In genomic region chr20:40176442-40176841, GRCh38 we compare ENCODE assay signal across 18 cellular contexts.
DNase-seq lines count a peak whose midpoint lies in the region; ATAC-seq and TF ChIP-seq lines count a peak whose summit lies in the region.
"Had no signal": no experiment of that assay in that cellular context is flagged by ENCODE, and none has a peak within 500 bp of the region (broad histone marks: within the 10 kb centered on the region; RNA-seq: fewer than 3 reads in every experiment).

No MANE protein-coding gene starts in this region.

- no peak for TF ChIP-seq CTCF in nephron progenitor cell (IDR thresholded peaks at IDR 0.05)
- TF ChIP-seq CTCF in right atrium auricular region (IDR thresholded peaks at IDR 0.05) = no peak

- WGBS in esophagus, 2 donors = 53 to 66% methylated on average over 2 of the region's 2 CpGs

- peaks cover 3% of the 10 kb centered on the region for H3K27me3 Mint-ChIP-seq in nephron progenitor cell (ENCODE audit: low read depth, poor library complexity)

- no peak overlapping the region for H3K4me3 Mint-ChIP-seq in nephron progenitor cell

- peak overlapping the region; percentile 64 for H3K27ac Mint-ChIP-seq in nephron progenitor cell

- no peaks in the 10 kb centered on the region for H3K36me3 ChIP-seq in esophagus (ENCODE audit: control insufficient read depth in 2 of 2, insufficient read depth in 2 of 2, low read length in 1 of 2)
- no peaks in the 10 kb centered on the region for H3K36me3 ChIP-seq in right atrium auricular region
- H3K36me3 ChIP-seq: SJSA1 had no signal

- peaks cover 25% of the 10 kb centered on the region for H3K4me1 Mint-ChIP-seq in nephron progenitor cell

- no peak for ATAC-seq in GM18907 (IDR thresholded peaks at IDR 0.05; ENCODE audit: unreplicated experiment)
- no peak for ATAC-seq in HG03378 (IDR thresholded peaks at IDR 0.05; ENCODE audit: unreplicated experiment)

- H3K27me3 ChIP-seq in esophagus (ENCODE audit: control insufficient read depth in 1 of 2, insufficient read depth in 2 of 2, low read length in 2 of 2) = no peaks in the 10 kb centered on the region
- no peaks in the 10 kb centered on the region for H3K27me3 ChIP-seq in right atrium auricular region
- H3K27me3 ChIP-seq: SJSA1 had no signal

- peaks cover 0 to 2% of the 10 kb centered on the region in 2 donors for H3K4me1 ChIP-seq in esophagus (ENCODE audit: control insufficient read depth in 2 of 2, insufficient read depth in 2 of 2, low read length in 1 of 2)
- no peaks in the 10 kb centered on the region for H3K4me1 ChIP-seq in right atrium auricular region
- H3K4me1 ChIP-seq: SJSA1 had no signal

- H3K36me3 Mint-ChIP-seq in nephron progenitor cell (ENCODE audit: low read depth) = no peaks in the 10 kb centered on the region

- DNase-seq in NCI-H526 (lab: John Stamatoyannopoulos, UW) = peak; percentile 16 to 24
- no peak for DNase-seq in NCI-H526 treated with DMSO at 0.1 percent for 48 hours (lab: John Stamatoyannopoulos, UW)
- DNase-seq in nephron progenitor cell = no peak
- no peak for DNase-seq in NCI-H1105 treated with DMSO at 0.1 percent for 48 hours (lab: John Stamatoyannopoulos, UW)
- no peak for DNase-seq in right atrium auricular region (ENCODE audit: low spot score)
- DNase-seq: 8988T, ACHN, Calu3, DMS79 treated with DMSO at 0.1 percent for 48 hours, GF-D8, NCI-H2029 treated with DMSO at 0.1 percent for 48 hours, NCI-H510A treated with DMSO at 0.1 percent for 48 hours, NCI-H774, Right ventricle myocardium superior had no signal

- H3K27ac ChIP-seq in esophagus (ENCODE audit: low read depth in 2 of 2, low read length in 1 of 2) (peak overlapping the region; percentile 47 to 63), right atrium auricular region (no peak overlapping the region)
- H3K27ac ChIP-seq: SJSA1 had no signal

- H3K4me3 ChIP-seq in esophagus (ENCODE audit: low read depth in 1 of 2, low read length in 2 of 2) = no peak overlapping the region
- no peak overlapping the region for H3K4me3 ChIP-seq in right atrium auricular region
- H3K4me3 ChIP-seq: SJSA1 had no signal

- H3K9me3 Mint-ChIP-seq in nephron progenitor cell = no peaks in the 10 kb centered on the region

- no peaks in the 10 kb centered on the region for H3K9me3 ChIP-seq in esophagus (ENCODE audit: control insufficient read depth in 2 of 2, insufficient read depth in 1 of 2, low read depth in 1 of 2, low read length in 1 of 2)
- H3K9me3 ChIP-seq in right atrium auricular region = no peaks in the 10 kb centered on the region
- H3K9me3 ChIP-seq: SJSA1 had no signal

Comparison
In these comparisons a context has a peak if more than half of its experiments do, and no peak if none do; other contexts are left out.
1. DNase-seq: peak in NCI-H526 (2 of 2); none in NCI-H526 treated with DMSO at 0.1 percent for 48 hours (single experiment), nephron progenitor cell (single experiment), NCI-H1105 treated with DMSO at 0.1 percent for 48 hours (single experiment) and right atrium auricular region (single experiment).
2. H3K27ac ChIP-seq: peak in esophagus (2 of 2); none in right atrium auricular region (0 of 2).